Comparison of ENCODE assay signal across 7 cellular contexts in genomic region chr2:118855451-118856279, GRCh38.
DNase-seq lines count a peak whose midpoint lies in the region; ATAC-seq and TF ChIP-seq lines count a peak whose summit lies in the region.

No MANE protein-coding gene starts in this region.

- in situ Hi-C loops in GM13977 (cut with MboI; ENCODE audit: low pct_unique_long_range_greater_than_20kb, low sequenced_read_pairs, unreplicated experiment) = loop anchor here (10.0 to 25.0 kb wide), 2 partner anchors 631 to 818 kb away; no protein-coding TSS in a partner anchor
- in situ Hi-C loops in T47D (cut with HindIII; ENCODE audit: low pct_unique_long_range_greater_than_20kb, low sequenced_read_pairs) = no loop called here

- peak; percentile 94 for DNase-seq in GM13977 (ENCODE audit: low spot score)
- DNase-seq in NCI-H146 (lab: John Stamatoyannopoulos, UW) = peak; percentile 41
- peak; percentile 76 to 96 for DNase-seq in T47D (ENCODE audit: low read depth in 1 of 2, low spot score in 1 of 2)
- peak; percentile 95 for DNase-seq in islet precursor cell
- peak; percentile 64 to 83 for DNase-seq in stimulated activated CD4-positive, alpha-beta T cell treated with anti-CD3 and anti-CD28 coated beads, Interleukin-15, amount 100 ng/mL, for 1 hour (ENCODE audit: low read depth in 1 of 2, low spot score in 1 of 2)

- TF ChIP-seq CTCF in GM13977 (IDR thresholded peaks at IDR 0.05; ENCODE audit: extremely low read depth, insufficient read depth, missing control alignments) (peak; percentile 99), VCaP (conservative IDR thresholded peaks at IDR 0.05) (peak; percentile 95)

- peak; percentile 87 for ATAC-seq in HG02763 (IDR thresholded peaks at IDR 0.05; ENCODE audit: unreplicated experiment)

- H3K27ac ChIP-seq in VCaP = no peak overlapping the region

Comparison
In these comparisons a context has a peak if more than half of its experiments do, and no peak if none do; other contexts are left out.
1. DNase-seq: peak in every context shown above with its lines; median percentile 95 in islet precursor cell; 94 in GM13977; 86 in T47D; 74 in stimulated activated CD4-positive, alpha-beta T cell treated with anti-CD3 and anti-CD28 coated beads, Interleukin-15, amount 100 ng/mL, for 1 hour; 41 in NCI-H146.